In genomic region chr3:44060164-44060563, GRCh38 we compare ENCODE assay signal across 17 cellular contexts.
"Had no signal": no experiment of that assay in that cellular context is flagged by ENCODE, and none has a peak within 500 bp of the region (broad histone marks: within the 10 kb centered on the region; RNA-seq: fewer than 3 reads in every experiment).

No MANE protein-coding gene starts in this region.

- H3K27ac Mint-ChIP-seq: activated naive CD8-positive, alpha-beta T cell treated with anti-CD3 and anti-CD28 coated beads, Interleukin-2, amount 50 U/mL, for 24 hours had no signal

- H3K27ac ChIP-seq: gastrocnemius medialis, left lung, tibial artery, VCaP had no signal

- H3K36me3 ChIP-seq: gastrocnemius medialis, left lung, tibial artery had no signal

- H3K9me3 ChIP-seq: gastrocnemius medialis, left lung, tibial artery had no signal

- H3K4me1 ChIP-seq: gastrocnemius medialis, left lung had no signal

- H3K4me3 Mint-ChIP-seq: activated naive CD8-positive, alpha-beta T cell treated with anti-CD3 and anti-CD28 coated beads, Interleukin-2, amount 50 U/mL, for 24 hours had no signal

- DNase-seq: activated CD4-positive, alpha-beta T cell treated with anti-CD3 and anti-CD28 coated beads for 1 hour; activated gamma-delta T cell; activated naive CD8-positive, alpha-beta T cell treated with anti-CD3 and anti-CD28 coated beads, Interleukin-2, amount 50 U/mL, for 24 hours; aorta; cortex of kidney; gastrocnemius medialis; left lung; midbrain; occipital lobe; retina; stimulated activated naive CD4-positive, alpha-beta T cell treated with Interleukin-2 at 50 U/mL for 16 hours; T-helper 2 cell; tibial artery had no signal

- H3K9me3 Mint-ChIP-seq: activated naive CD8-positive, alpha-beta T cell treated with anti-CD3 and anti-CD28 coated beads, Interleukin-2, amount 50 U/mL, for 24 hours had no signal

- FAIRE-seq: endometrium, keratinocyte, urothelium cell line had no signal

- ATAC-seq: activated naive CD8-positive, alpha-beta T cell treated with anti-CD3 and anti-CD28 coated beads, Interleukin-2, amount 50 U/mL, for 24 hours; gastrocnemius medialis; left lung had no signal

- H3K4me3 ChIP-seq: gastrocnemius medialis, left lung, tibial artery had no signal
